1 cellular context compared by ENCODE assay signal in genomic region chr20:47334022-47334551, GRCh38.
TF ChIP-seq lines count a peak whose summit lies in the region.

No MANE protein-coding gene starts in this region.

TF ChIP-seq in HepG2, 621 proteins besides CTCF, POLR2A, EP300 and RAD21 (continued from another document and continues in another):
- TF ChIP-seq, protein P1, sequence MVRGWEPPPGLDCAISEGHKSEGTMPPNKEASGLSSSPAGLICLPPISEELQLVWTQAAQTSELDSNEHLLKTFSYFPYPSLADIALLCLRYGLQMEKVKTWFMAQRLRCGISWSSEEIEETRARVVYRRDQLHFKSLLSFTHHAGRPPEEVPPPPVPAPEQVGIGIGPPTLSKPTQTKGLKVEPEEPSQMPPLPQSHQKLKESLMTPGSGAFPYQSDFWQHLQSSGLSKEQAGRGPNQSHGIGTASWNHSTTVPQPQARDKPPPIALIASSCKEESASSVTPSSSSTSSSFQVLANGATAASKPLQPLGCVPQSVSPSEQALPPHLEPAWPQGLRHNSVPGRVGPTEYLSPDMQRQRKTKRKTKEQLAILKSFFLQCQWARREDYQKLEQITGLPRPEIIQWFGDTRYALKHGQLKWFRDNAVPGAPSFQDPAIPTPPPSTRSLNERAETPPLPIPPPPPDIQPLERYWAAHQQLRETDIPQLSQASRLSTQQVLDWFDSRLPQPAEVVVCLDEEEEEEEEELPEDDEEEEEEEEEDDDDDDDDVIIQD (CRISPR knock-in tag; IDR thresholded peaks at IDR 0.05; ENCODE audit: low read depth) = peak; percentile 81
- TF ChIP-seq SATB2 (CRISPR knock-in tag; IDR thresholded peaks at IDR 0.05) (no peak), SRF (IDR thresholded peaks at IDR 0.05; ENCODE audit: low read depth, low read length) (no peak), PHB2 (IDR thresholded peaks at IDR 0.05; ENCODE audit: partially characterized antibody) (no peak), ZNF33B (CRISPR knock-in tag; IDR thresholded peaks at IDR 0.05) (no peak), NCOA2 (CRISPR knock-in tag; IDR thresholded peaks at IDR 0.05) (peak; percentile 81), HOXA9 (CRISPR knock-in tag; IDR thresholded peaks at IDR 0.05; ENCODE audit: borderline replicate concordance) (no peak; the same call in 1 of the 2 replicates), HMG20A (CRISPR knock-in tag; IDR thresholded peaks at IDR 0.05; ENCODE audit: borderline replicate concordance) (peak; percentile 87; the same call in 1 of the 2 replicates), RBFOX2 (IDR thresholded peaks at IDR 0.05; ENCODE audit: low read depth, low read length) (no peak; the same call in 1 of the 2 replicates), JARID2 (CRISPR knock-in tag; IDR thresholded peaks at IDR 0.05; ENCODE audit: insufficient replicate concordance) (no peak), SNAI1 (CRISPR knock-in tag; IDR thresholded peaks at IDR 0.05; ENCODE audit: borderline replicate concordance) (no peak), ZXDC (CRISPR knock-in tag; IDR thresholded peaks at IDR 0.05) (no peak), ARID3A (IDR thresholded peaks at IDR 0.05; ENCODE audit: low read depth, low read length) (peak; percentile 95), SNAPC5 (CRISPR knock-in tag; IDR thresholded peaks at IDR 0.05; ENCODE audit: borderline replicate concordance) (peak; percentile 88), ZBTB34 (CRISPR knock-in tag; IDR thresholded peaks at IDR 0.05) (no peak), SIX4 (CRISPR knock-in tag; IDR thresholded peaks at IDR 0.05) (peak; percentile 54; the same call in 1 of the 2 replicates), SNRNP70 (IDR thresholded peaks at IDR 0.05; ENCODE audit: low read depth, low read length) (no peak), MED1 (CRISPR knock-in tag; IDR thresholded peaks at IDR 0.05) (peak; percentile 98), MXD4 (CRISPR knock-in tag; IDR thresholded peaks at IDR 0.05) (no peak), SRY (CRISPR knock-in tag; IDR thresholded peaks at IDR 0.05) (no peak), FOXO4 (CRISPR knock-in tag; conservative IDR thresholded peaks at IDR 0.05) (no peak), GFI1 (CRISPR knock-in tag; IDR thresholded peaks at IDR 0.05; ENCODE audit: borderline replicate concordance) (no peak), YEATS4 (CRISPR knock-in tag; IDR thresholded peaks at IDR 0.05; ENCODE audit: borderline replicate concordance) (no peak), ZNF367 (CRISPR knock-in tag; IDR thresholded peaks at IDR 0.05; ENCODE audit: borderline replicate concordance) (no peak), ZNF788 (CRISPR knock-in tag; IDR thresholded peaks at IDR 0.05; ENCODE audit: borderline replicate concordance) (no peak), ZBTB4 (CRISPR knock-in tag; IDR thresholded peaks at IDR 0.05; ENCODE audit: borderline replicate concordance) (no peak), SOX13 (IDR thresholded peaks at IDR 0.05) (peak; percentile 31; the same call in 1 of the 2 replicates), SOX13 (CRISPR knock-in tag; conservative IDR thresholded peaks at IDR 0.05 in 1 of 2, IDR thresholded peaks at IDR 0.05 in 1 of 2) (peak in 1 of 2 experiments; percentile 84; a peak in 2 of 4 replicates), HCFC1 (IDR thresholded peaks at IDR 0.05; ENCODE audit: low read depth, low read length) (no peak), ZSCAN30 (CRISPR knock-in tag; IDR thresholded peaks at IDR 0.05) (no peak), REST (IDR thresholded peaks at IDR 0.05; ENCODE audit: borderline replicate concordance in 1 of 2, low read depth in 1 of 2, low read length in 2 of 2) (no peak), SMAD1 (CRISPR knock-in tag; IDR thresholded peaks at IDR 0.05; ENCODE audit: borderline replicate concordance, low read depth) (no peak), PLRG1 (conservative IDR thresholded peaks at IDR 0.05) (no peak), DZIP1 (CRISPR knock-in tag; IDR thresholded peaks at IDR 0.05) (no peak), TEAD3 (CRISPR knock-in tag; optimal IDR thresholded peaks at IDR 0.05; ENCODE audit: borderline replicate concordance) (peak; percentile 98)
- TF ChIP-seq, protein P2, sequence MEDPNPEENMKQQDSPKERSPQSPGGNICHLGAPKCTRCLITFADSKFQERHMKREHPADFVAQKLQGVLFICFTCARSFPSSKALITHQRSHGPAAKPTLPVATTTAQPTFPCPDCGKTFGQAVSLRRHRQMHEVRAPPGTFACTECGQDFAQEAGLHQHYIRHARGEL (CRISPR knock-in tag; IDR thresholded peaks at IDR 0.05) = no peak
- TF ChIP-seq, protein P3, sequence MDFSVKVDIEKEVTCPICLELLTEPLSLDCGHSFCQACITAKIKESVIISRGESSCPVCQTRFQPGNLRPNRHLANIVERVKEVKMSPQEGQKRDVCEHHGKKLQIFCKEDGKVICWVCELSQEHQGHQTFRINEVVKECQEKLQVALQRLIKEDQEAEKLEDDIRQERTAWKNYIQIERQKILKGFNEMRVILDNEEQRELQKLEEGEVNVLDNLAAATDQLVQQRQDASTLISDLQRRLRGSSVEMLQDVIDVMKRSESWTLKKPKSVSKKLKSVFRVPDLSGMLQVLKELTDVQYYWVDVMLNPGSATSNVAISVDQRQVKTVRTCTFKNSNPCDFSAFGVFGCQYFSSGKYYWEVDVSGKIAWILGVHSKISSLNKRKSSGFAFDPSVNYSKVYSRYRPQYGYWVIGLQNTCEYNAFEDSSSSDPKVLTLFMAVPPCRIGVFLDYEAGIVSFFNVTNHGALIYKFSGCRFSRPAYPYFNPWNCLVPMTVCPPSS (IDR thresholded peaks at IDR 0.05) = no peak
